Comparison of ENCODE assay signal across 8 cellular contexts in the genomic region with DNA sequence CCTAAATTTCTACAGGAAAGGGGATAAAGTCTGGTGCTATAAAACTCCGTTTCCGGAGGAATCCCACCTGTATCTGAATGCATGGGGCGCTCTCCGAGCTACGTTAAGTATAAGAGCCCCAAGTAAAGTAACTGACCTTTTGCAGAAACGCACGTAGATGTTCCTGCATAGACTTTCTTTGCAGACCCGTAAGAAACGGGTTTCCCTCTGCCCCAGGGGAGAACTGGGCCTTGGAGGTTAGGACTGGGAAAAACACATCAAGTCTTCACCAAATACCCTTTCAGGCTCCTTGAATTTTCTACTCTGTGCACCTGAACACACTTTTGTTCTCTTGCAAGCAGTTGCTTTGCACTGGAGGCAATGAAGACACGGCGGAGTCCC. TPM values are rescaled to one million over a fixed set of nuclear protein-coding genes. Genes with fewer than 3 reads are reported as not detected.
DNase-seq lines count a peak whose midpoint lies in the region; ATAC-seq and TF ChIP-seq lines count a peak whose summit lies in the region.
"Not testable (repeated sequence)": the region's sequence is repeated elsewhere in the genome, so short reads cannot be mapped to it uniquely, and the experiment has no call there.

No MANE protein-coding gene starts in this region.

- 2% methylated on average over 11 of the region's 11 CpGs for WGBS in thymus

- ATAC-seq in SK-N-SH treated with all-trans-retinoic acid at 6 μM for 48 hours = peak; percentile 9
- not testable (repeated sequence) for ATAC-seq in activated naive CD8-positive, alpha-beta T cell treated with anti-CD3 and anti-CD28 coated beads, Interleukin-2, amount 50 U/mL, for 24 hours
- peak; percentile 8 for ATAC-seq in left colon

- peak overlapping the region; percentile 99 for H3K4me2 ChIP-seq in osteoblast (ENCODE audit: insufficient read depth, low read length)

- DNase-seq in CD4-positive, alpha-beta memory T cell; activated naive CD8-positive, alpha-beta T cell treated with anti-CD3 and anti-CD28 coated beads, Interleukin-2, amount 50 U/mL, for 24 hours; left colon; osteoblast (ENCODE audit: insufficient read length, low spot score, missing footprints): not testable (repeated sequence)
- DNase-seq in HT-29 (ENCODE audit: low spot score) = peak; percentile 17
- peak; percentile 11 for DNase-seq in epidermal melanocyte (ENCODE audit: insufficient read length, low spot score)

- peaks cover 3 to 25% of the 10 kb centered on the region in 2 donors for H3K36me3 Mint-ChIP-seq in CD4-positive, alpha-beta memory T cell
- peaks cover 16% of the 10 kb centered on the region for H3K36me3 Mint-ChIP-seq in activated naive CD8-positive, alpha-beta T cell treated with anti-CD3 and anti-CD28 coated beads, Interleukin-2, amount 50 U/mL, for 24 hours (ENCODE audit: low read depth)

- H3K36me3 ChIP-seq in CD4-positive, alpha-beta memory T cell (ENCODE audit: insufficient read depth, low read length) = not testable (repeated sequence)
- H3K36me3 ChIP-seq in osteoblast (ENCODE audit: insufficient read depth, low read length) = peaks cover 14% of the 10 kb centered on the region
- peaks cover 33% of the 10 kb centered on the region for H3K36me3 ChIP-seq in thymus (ENCODE audit: control insufficient read depth, insufficient read depth)

- not testable (repeated sequence) for H3K9me3 ChIP-seq in CD4-positive, alpha-beta memory T cell (ENCODE audit: control insufficient read depth in 1 of 2, low read length in 2 of 2); osteoblast (ENCODE audit: low read depth, low read length); thymus (ENCODE audit: control insufficient read depth)

- not testable (repeated sequence) for H3K9me3 Mint-ChIP-seq in CD4-positive, alpha-beta memory T cell; activated naive CD8-positive, alpha-beta T cell treated with anti-CD3 and anti-CD28 coated beads, Interleukin-2, amount 50 U/mL, for 24 hours

- peak overlapping the region; percentile 89 to 99 (median 98) for H3K27ac Mint-ChIP-seq in CD4-positive, alpha-beta memory T cell
- H3K27ac Mint-ChIP-seq in activated naive CD8-positive, alpha-beta T cell treated with anti-CD3 and anti-CD28 coated beads, Interleukin-2, amount 50 U/mL, for 24 hours = peak overlapping the region; percentile 95

- POLR2A ChIA-PET in CD4-positive, alpha-beta memory T cell (lab: Charles Lee; ENCODE audit: partially characterized antibody) = interaction anchor here (0.8 to 4.1 kb wide), 12 partner anchors 10 to 67 kb away, joined by 3 to 60 read pairs (median 6); partner anchors contain the start of genes ABHD17A, ADAT3, KLF16 and SCAMP4

- peaks cover 40% of the 10 kb centered on the region for H3K4me1 ChIP-seq in CD4-positive, alpha-beta memory T cell (ENCODE audit: insufficient read depth, low read length)
- H3K4me1 ChIP-seq in osteoblast (ENCODE audit: insufficient read depth, low read length) (peaks cover 21% of the 10 kb centered on the region), thymus (ENCODE audit: control insufficient read depth, insufficient read depth, low read length) (peaks cover 18% of the 10 kb centered on the region)

- intact Hi-C loops in CD4-positive, alpha-beta memory T cell (cut with micrococcal nuclease); left colon (cut with DNase I, micrococcal nuclease): not testable (repeated sequence)

- not testable (repeated sequence) for H3K27me3 Mint-ChIP-seq in CD4-positive, alpha-beta memory T cell; activated naive CD8-positive, alpha-beta T cell treated with anti-CD3 and anti-CD28 coated beads, Interleukin-2, amount 50 U/mL, for 24 hours

- peak overlapping the region; percentile 72 for H2AFZ ChIP-seq in osteoblast (ENCODE audit: low read length)

- not testable (repeated sequence) for H3K27me3 ChIP-seq in CD4-positive, alpha-beta memory T cell (ENCODE audit: insufficient read depth, low read length); osteoblast (ENCODE audit: insufficient read depth, low read length); thymus (ENCODE audit: control insufficient read depth, insufficient read depth)

- peak overlapping the region; percentile 94 to 97 for H3K4me3 ChIP-seq in CD4-positive, alpha-beta memory T cell (ENCODE audit: low read length in 2 of 2)
- H3K4me3 ChIP-seq in osteoblast (ENCODE audit: insufficient read depth, low read length) = peak overlapping the region; percentile 99
- H3K4me3 ChIP-seq in thymus (ENCODE audit: low read length) = peak overlapping the region; percentile 94

- CTCF ChIA-PET in CD4-positive, alpha-beta memory T cell (lab: Charles Lee; ENCODE audit: partially characterized antibody) = interaction anchor here (0.7 to 2.9 kb wide), 5 partner anchors 9 to 55 kb away, joined by 4 to 12 read pairs (median 4); no protein-coding TSS in a partner anchor

- peaks cover 63% of the 10 kb centered on the region for H3K79me2 ChIP-seq in osteoblast (ENCODE audit: insufficient read depth, low read length)

- H3K27ac ChIP-seq in CD4-positive, alpha-beta memory T cell (ENCODE audit: low read depth, low read length) = peak overlapping the region; percentile 92
- peak overlapping the region; percentile 95 for H3K27ac ChIP-seq in osteoblast (ENCODE audit: low read depth, low read length)
- peak overlapping the region; percentile 96 for H3K27ac ChIP-seq in thymus (ENCODE audit: low read depth)

- peaks cover 26% of the 10 kb centered on the region for H4K20me1 ChIP-seq in osteoblast (ENCODE audit: insufficient read depth, low read length)

- TF ChIP-seq CTCF in osteoblast (IDR thresholded peaks at IDR 0.05; ENCODE audit: extremely low read depth, low read depth, low read length) = not testable (repeated sequence)

- H3K4me1 Mint-ChIP-seq in CD4-positive, alpha-beta memory T cell = peaks cover 12 to 44% (median 20%) of the 10 kb centered on the region in 4 donors
- peaks cover 24% of the 10 kb centered on the region for H3K4me1 Mint-ChIP-seq in activated naive CD8-positive, alpha-beta T cell treated with anti-CD3 and anti-CD28 coated beads, Interleukin-2, amount 50 U/mL, for 24 hours

- H3K4me3 Mint-ChIP-seq in CD4-positive, alpha-beta memory T cell = peak overlapping the region; percentile 93 to 99 (median 98)
- peak overlapping the region; percentile 98 for H3K4me3 Mint-ChIP-seq in activated naive CD8-positive, alpha-beta T cell treated with anti-CD3 and anti-CD28 coated beads, Interleukin-2, amount 50 U/mL, for 24 hours

RNA-seq across cellular contexts. Expression of gene ABHD17A, which starts 10.0 kb away (rescaled TPM):
- total RNA-seq in CD4-positive, alpha-beta memory T cell = 100 to 1,000 TPM; 106 to 109 TPM
- 100 to 1,000 TPM; 138 to 204 TPM for polyA plus RNA-seq in CD4-positive, alpha-beta memory T cell
- 136 and 141 TPM in 2 replicates for total RNA-seq in HT-29 (2014; rRNA removed; shearing (Covaris generic))
- 10 to 100 TPM; 61.5 to 63.5 TPM for total RNA-seq in left colon
- 49.5 and 52.5 TPM in 2 replicates for total RNA-seq in osteoblast
- 90.4 TPM for polyA plus RNA-seq in thymus

RNA-seq across cellular contexts. Expression of gene KLF16, which starts 11.9 kb away (rescaled TPM):
- total RNA-seq in CD4-positive, alpha-beta memory T cell = 10 to 100 TPM; 17.9 to 19.3 TPM
- polyA plus RNA-seq in CD4-positive, alpha-beta memory T cell = 1 to 10 TPM in 1 of 2 donors, under 1 TPM in 1; 0.39 to 1.3 TPM
- 25.2 and 34.5 TPM in 2 replicates for total RNA-seq in HT-29 (2014; rRNA removed; shearing (Covaris generic))
- 10 to 100 TPM; 30.6 to 35.9 TPM for total RNA-seq in left colon
- total RNA-seq in osteoblast = 6.9 and 11.5 TPM in 2 replicates
- 8.4 TPM for polyA plus RNA-seq in thymus

RNA-seq across cellular contexts. Expression of gene REXO1, which starts 27.0 kb away (rescaled TPM):
- 10 to 100 TPM; 57.1 to 57.3 TPM for total RNA-seq in CD4-positive, alpha-beta memory T cell
- polyA plus RNA-seq in CD4-positive, alpha-beta memory T cell = 10 to 100 TPM in 1 of 2 donors, 1 to 10 TPM in 1; 1.5 to 11.9 TPM
- 19.1 and 26.1 TPM in 2 replicates for total RNA-seq in HT-29 (2014; rRNA removed; shearing (Covaris generic))
- total RNA-seq in left colon = 10 to 100 TPM; 41.9 to 43.0 TPM
- total RNA-seq in osteoblast = 8.5 and 9.4 TPM in 2 replicates
- polyA plus RNA-seq in thymus = 28.7 TPM

RNA-seq across cellular contexts. Expression of gene ADAT3, which starts 29.9 kb away (rescaled TPM):
- 1 to 10 TPM; 3.7 to 4.9 TPM for total RNA-seq in CD4-positive, alpha-beta memory T cell
- 1 to 10 TPM; 1.4 to 3.9 TPM for polyA plus RNA-seq in CD4-positive, alpha-beta memory T cell
- total RNA-seq in HT-29 (2014; rRNA removed; shearing (Covaris generic)) = 3.2 and 6.9 TPM in 2 replicates
- total RNA-seq in left colon (10 to 100 TPM; 19.1 to 29.1 TPM), osteoblast (3.3 and 3.8 TPM in 2 replicates)
- polyA plus RNA-seq in thymus = 4.5 TPM

RNA-seq across cellular contexts. Expression of gene SCAMP4, which starts 29.9 kb away (rescaled TPM):
- 10 to 100 TPM; 23.4 to 29.1 TPM for total RNA-seq in CD4-positive, alpha-beta memory T cell
- polyA plus RNA-seq in CD4-positive, alpha-beta memory T cell = 10 to 100 TPM in 1 of 2 donors, 1 to 10 TPM in 1; 9.8 to 15.5 TPM
- total RNA-seq in HT-29 (2014; rRNA removed; shearing (Covaris generic)) = 67.6 and 73.3 TPM in 2 replicates
- total RNA-seq in left colon (10 to 100 TPM; 56.3 to 76.5 TPM), osteoblast (55.7 and 70.6 TPM in 2 replicates)
- 21.9 TPM for polyA plus RNA-seq in thymus
